Comparison of ENCODE assay signal across 7 cellular contexts in the genomic region with DNA sequence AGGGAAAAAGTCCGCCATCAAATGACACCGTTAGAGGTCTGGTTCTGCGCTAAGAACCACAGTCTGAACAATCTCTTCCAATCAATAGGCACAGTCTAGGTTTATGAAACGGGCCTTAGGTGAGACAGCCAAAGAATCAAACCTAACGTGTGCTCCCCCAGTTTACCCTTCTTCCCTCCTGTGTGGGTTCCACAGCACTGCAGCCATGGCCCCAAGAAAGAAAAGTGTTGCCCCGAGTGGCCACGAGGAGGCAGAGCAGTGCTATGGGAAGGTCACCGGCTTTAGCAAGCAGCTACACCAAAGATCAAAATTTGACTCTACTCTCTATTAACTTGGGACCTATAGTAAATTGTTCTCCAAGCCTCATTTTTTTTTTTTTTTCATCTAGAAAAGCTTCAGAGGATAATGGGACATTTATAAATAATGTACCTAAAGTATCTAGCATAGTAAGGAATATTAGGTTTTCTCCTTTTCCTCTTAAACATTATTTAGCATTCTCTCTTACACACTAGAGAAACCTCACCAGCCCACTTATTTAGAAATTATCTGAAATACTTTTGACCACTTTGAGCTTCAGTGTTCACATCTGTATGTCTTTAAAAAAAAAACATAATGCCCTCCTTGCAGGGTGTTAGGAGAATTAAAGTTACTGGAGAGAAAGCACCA.
DNase-seq lines count a peak whose midpoint lies in the region; ATAC-seq, FAIRE-seq and TF ChIP-seq lines count a peak whose summit lies in the region.

No MANE protein-coding gene starts in this region.

- no peaks in the 10 kb centered on the region for H3K9me3 ChIP-seq in HepG2 (ENCODE audit: low read length)

- no peak overlapping the region for H2AFZ ChIP-seq in HepG2 (ENCODE audit: low read length)

- no peak overlapping the region for H3K27ac ChIP-seq in HepG2 (ENCODE audit: extremely low read length, insufficient read depth, low read length)

- H3K79me2 ChIP-seq in HepG2 (ENCODE audit: insufficient read depth, low read length) = no peaks in the 10 kb centered on the region

- no peak for TF ChIP-seq POLR2A in HepG2 (IDR thresholded peaks at IDR 0.05; ENCODE audit: insufficient read depth in 1 of 2, low read depth in 2 of 2, low read length in 2 of 2)

- intact Hi-C loops in HepG2 (cut with micrococcal nuclease; ENCODE audit: unreplicated experiment) = loop anchor here (1.0 to 5.0 kb wide), 5 partner anchors 154 to 381 kb away; a partner anchor contains a TSS

- H3K4me2 ChIP-seq in HepG2 (ENCODE audit: low read depth, low read length) = no peak overlapping the region

- CTCF ChIA-PET in HepG2 (lab: Yijun Ruan, JAX; ENCODE audit: low intra/inter-chr PET ratio, low total read pairs) = interaction anchor here (1.5 to 1.6 kb wide), 2 partner anchors 156 to 244 kb away, joined by 5 to 10 read pairs; no protein-coding TSS in a partner anchor

- H3K4me1 ChIP-seq in HepG2 (ENCODE audit: insufficient read depth, low read length) = no peaks in the 10 kb centered on the region

- POLR2A ChIA-PET in HepG2 (lab: Yijun Ruan, JAX) = interaction anchor here (0.7 to 1.0 kb wide), 2 partner anchors 154 to 253 kb away, joined by 3 read pairs; a partner anchor contains a TSS

- FAIRE-seq in HepG2 (lab: Jason Lieb, UNC) = peak; percentile 73

- peak; percentile 86 for TF ChIP-seq CTCF in GM12865 (IDR thresholded peaks at IDR 0.05; ENCODE audit: insufficient read depth, low read depth, low read length, missing control alignments)
- TF ChIP-seq CTCF in HepG2 (CRISPR knock-in tag; IDR thresholded peaks at IDR 0.05) = peak; percentile 79

- H3K27me3 ChIP-seq in HepG2 (ENCODE audit: control insufficient read depth in 1 of 2, insufficient read depth in 2 of 2, low read length in 2 of 2) = no peaks in the 10 kb centered on the region

- no peaks in the 10 kb centered on the region for H4K20me1 ChIP-seq in HepG2 (ENCODE audit: insufficient read depth, low read length)

- 66% methylated on average over 8 of the region's 8 CpGs for WGBS in HepG2 (ENCODE audit: low lambda C conversion rate)

- TF ChIP-seq RAD21 in HepG2 (CRISPR knock-in tag; IDR thresholded peaks at IDR 0.05) = peak; percentile 65

- peak; percentile 97 for ATAC-seq in HepG2

- peaks cover 7 to 46% of the 10 kb centered on the region in 2 experiments for H3K36me3 ChIP-seq in HepG2 (replicated peaks in 1 of 2; ENCODE audit: control insufficient read depth in 1 of 2, insufficient read depth in 2 of 2, low read length in 2 of 2)

- DNase-seq in GM12865 (ENCODE audit: low read depth) (peak; percentile 80), HCEC 1CT (peak; percentile 56), NCI-H1092 (lab: John Stamatoyannopoulos, UW) (peak; percentile 28), cerebellar cortex (ENCODE audit: low spot score) (peak; percentile 72), HepG2 (ENCODE audit: low spot score) (peak; percentile 37)
- DNase-seq in activated CD4-positive, CD25-positive, alpha-beta regulatory T cell (lab: John Stamatoyannopoulos, UW) = peak; percentile 7 to 36 (median 16)
- DNase-seq in stimulated activated CD4-positive, alpha-beta T cell treated with anti-CD3 and anti-CD28 coated beads, TNF-alpha, amount 100 ng/mL, for 48 hours (ENCODE audit: low read depth in 3 of 3) = peak; percentile 29 to 45 (median 32)

- H3K4me3 ChIP-seq in GM12865 (ENCODE audit: low read depth, low read length) = no peak overlapping the region
- H3K4me3 ChIP-seq in HepG2 (replicated peaks in 1 of 3; ENCODE audit: insufficient read depth in 1 of 3, low read depth in 2 of 3, low read length in 3 of 3) = no peak overlapping the region

- no TSS peak for BruUV-seq in HepG2 (replicated peaks; lab: Mats Ljungman, UMichigan)

- TF ChIP-seq EP300 in HepG2 (IDR thresholded peaks at IDR 0.05; ENCODE audit: low read depth in 2 of 2, low read length in 2 of 2) = no peak
- TF ChIP-seq EP300 in HepG2 (CRISPR knock-in tag; IDR thresholded peaks at IDR 0.05; ENCODE audit: borderline replicate concordance) = no peak

- no peak overlapping the region for H3K9ac ChIP-seq in HepG2 (ENCODE audit: insufficient read depth, low read depth, low read length)

- in situ Hi-C loops in HepG2 (cut with HindIII; ENCODE audit: extremely low pct_ligation_motif_present, low pct_unique_long_range_greater_than_20kb) = loop anchor here (25.0 kb wide), 1 partner anchor 373 kb away; no protein-coding TSS in a partner anchor

TF ChIP-seq in HepG2, 621 proteins besides CTCF, POLR2A, EP300 and RAD21:
- TF ChIP-seq STAG1 (CRISPR knock-in tag; IDR thresholded peaks at IDR 0.05) = peak; percentile 92
- no peak for TF ChIP-seq ZNF747 (CRISPR knock-in tag; IDR thresholded peaks at IDR 0.05; ENCODE audit: borderline replicate concordance)
- no peak for TF ChIP-seq ASH2L (IDR thresholded peaks at IDR 0.05; ENCODE audit: insufficient read length, low read depth, low read length)
- TF ChIP-seq ZNF761 (CRISPR knock-in tag; conservative IDR thresholded peaks at IDR 0.05) = no peak
- TF ChIP-seq, protein P1, sequence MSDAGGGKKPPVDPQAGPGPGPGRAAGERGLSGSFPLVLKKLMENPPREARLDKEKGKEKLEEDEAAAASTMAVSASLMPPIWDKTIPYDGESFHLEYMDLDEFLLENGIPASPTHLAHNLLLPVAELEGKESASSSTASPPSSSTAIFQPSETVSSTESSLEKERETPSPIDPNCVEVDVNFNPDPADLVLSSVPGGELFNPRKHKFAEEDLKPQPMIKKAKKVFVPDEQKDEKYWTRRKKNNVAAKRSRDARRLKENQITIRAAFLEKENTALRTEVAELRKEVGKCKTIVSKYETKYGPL (CRISPR knock-in tag; IDR thresholded peaks at IDR 0.05) = no peak
- TF ChIP-seq SMC3 (IDR thresholded peaks at IDR 0.05; ENCODE audit: low read length) = peak; percentile 71
- TF ChIP-seq, protein P2, sequence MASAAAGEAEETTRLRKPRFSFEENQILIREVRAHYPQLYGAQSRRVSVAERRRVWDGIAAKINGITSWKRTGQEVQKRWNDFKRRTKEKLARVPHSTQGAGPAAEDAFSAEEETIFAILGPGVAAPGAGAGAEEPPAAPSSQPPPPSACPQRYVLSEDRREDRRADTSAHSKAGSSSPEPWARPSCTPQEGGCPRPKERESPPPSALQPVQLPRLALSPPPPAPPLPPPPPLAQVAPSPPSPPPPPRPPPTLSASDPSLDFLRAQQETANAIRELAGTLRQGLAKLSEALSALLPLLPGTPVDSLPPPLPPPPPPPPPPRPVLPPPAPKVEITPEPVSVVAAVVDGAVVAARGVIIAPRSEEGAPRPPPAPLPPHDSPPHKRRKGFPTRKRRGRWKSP (CRISPR knock-in tag; IDR thresholded peaks at IDR 0.05) = no peak
- TF ChIP-seq, protein P3, sequence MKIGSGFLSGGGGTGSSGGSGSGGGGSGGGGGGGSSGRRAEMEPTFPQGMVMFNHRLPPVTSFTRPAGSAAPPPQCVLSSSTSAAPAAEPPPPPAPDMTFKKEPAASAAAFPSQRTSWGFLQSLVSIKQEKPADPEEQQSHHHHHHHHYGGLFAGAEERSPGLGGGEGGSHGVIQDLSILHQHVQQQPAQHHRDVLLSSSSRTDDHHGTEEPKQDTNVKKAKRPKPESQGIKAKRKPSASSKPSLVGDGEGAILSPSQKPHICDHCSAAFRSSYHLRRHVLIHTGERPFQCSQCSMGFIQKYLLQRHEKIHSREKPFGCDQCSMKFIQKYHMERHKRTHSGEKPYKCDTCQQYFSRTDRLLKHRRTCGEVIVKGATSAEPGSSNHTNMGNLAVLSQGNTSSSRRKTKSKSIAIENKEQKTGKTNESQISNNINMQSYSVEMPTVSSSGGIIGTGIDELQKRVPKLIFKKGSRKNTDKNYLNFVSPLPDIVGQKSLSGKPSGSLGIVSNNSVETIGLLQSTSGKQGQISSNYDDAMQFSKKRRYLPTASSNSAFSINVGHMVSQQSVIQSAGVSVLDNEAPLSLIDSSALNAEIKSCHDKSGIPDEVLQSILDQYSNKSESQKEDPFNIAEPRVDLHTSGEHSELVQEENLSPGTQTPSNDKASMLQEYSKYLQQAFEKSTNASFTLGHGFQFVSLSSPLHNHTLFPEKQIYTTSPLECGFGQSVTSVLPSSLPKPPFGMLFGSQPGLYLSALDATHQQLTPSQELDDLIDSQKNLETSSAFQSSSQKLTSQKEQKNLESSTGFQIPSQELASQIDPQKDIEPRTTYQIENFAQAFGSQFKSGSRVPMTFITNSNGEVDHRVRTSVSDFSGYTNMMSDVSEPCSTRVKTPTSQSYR (CRISPR knock-in tag; IDR thresholded peaks at IDR 0.05; ENCODE audit: borderline replicate concordance) = no peak
- TF ChIP-seq BORCS8-MEF2B (CRISPR knock-in tag; IDR thresholded peaks at IDR 0.05) = no peak
- no peak for TF ChIP-seq REXO4 (CRISPR knock-in tag; IDR thresholded peaks at IDR 0.05; ENCODE audit: borderline replicate concordance)
- TF ChIP-seq, protein P4, sequence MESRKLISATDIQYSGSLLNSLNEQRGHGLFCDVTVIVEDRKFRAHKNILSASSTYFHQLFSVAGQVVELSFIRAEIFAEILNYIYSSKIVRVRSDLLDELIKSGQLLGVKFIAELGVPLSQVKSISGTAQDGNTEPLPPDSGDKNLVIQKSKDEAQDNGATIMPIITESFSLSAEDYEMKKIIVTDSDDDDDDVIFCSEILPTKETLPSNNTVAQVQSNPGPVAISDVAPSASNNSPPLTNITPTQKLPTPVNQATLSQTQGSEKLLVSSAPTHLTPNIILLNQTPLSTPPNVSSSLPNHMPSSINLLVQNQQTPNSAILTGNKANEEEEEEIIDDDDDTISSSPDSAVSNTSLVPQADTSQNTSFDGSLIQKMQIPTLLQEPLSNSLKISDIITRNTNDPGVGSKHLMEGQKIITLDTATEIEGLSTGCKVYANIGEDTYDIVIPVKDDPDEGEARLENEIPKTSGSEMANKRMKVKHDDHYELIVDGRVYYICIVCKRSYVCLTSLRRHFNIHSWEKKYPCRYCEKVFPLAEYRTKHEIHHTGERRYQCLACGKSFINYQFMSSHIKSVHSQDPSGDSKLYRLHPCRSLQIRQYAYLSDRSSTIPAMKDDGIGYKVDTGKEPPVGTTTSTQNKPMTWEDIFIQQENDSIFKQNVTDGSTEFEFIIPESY (CRISPR knock-in tag; IDR thresholded peaks at IDR 0.05) = peak; percentile 27; the same call in 1 of the 2 replicates
TF ChIP-seq in HepG2: peak in this region for 3.

Comparison
In these comparisons a context has a peak if more than half of its experiments do, and no peak if none do; other contexts are left out.
1. DNase-seq: peak in every context shown above with its lines; median percentile 80 in GM12865; 72 in cerebellar cortex; 56 in HCEC 1CT; 37 in HepG2; 32 in stimulated activated CD4-positive, alpha-beta T cell treated with anti-CD3 and anti-CD28 coated beads, TNF-alpha, amount 100 ng/mL, for 48 hours; 28 in NCI-H1092; 16 in activated CD4-positive, CD25-positive, alpha-beta regulatory T cell.